24 cellular contexts compared by ENCODE assay signal in genomic region chrX:46681849-46682248, GRCh38.
"Had no signal": no experiment of that assay in that cellular context is flagged by ENCODE, and none has a peak within 500 bp of the region (broad histone marks: within the 10 kb centered on the region; RNA-seq: fewer than 3 reads in every experiment).

No MANE protein-coding gene starts in this region.

- H3K27ac ChIP-seq: ascending aorta, brain microvascular endothelial cell, gastrocnemius medialis, left ventricle myocardium inferior, pancreas, psoas muscle, spleen, testis, transverse colon, VCaP had no signal

- ATAC-seq: activated naive CD4-positive, alpha-beta T cell treated with anti-CD3 and anti-CD28 coated beads, Interleukin-2, amount 50 U/mL, for 72 hours; activated T-cell treated with anti-CD3 and anti-CD28 coated beads, Interleukin-2, amount 50 U/mL, for 72 hours; gastrocnemius medialis; pancreas; psoas muscle; stimulated activated naive CD8-positive, alpha-beta T cell treated with anti-CD3 and anti-CD28 coated beads, Interleukin-15, Interleukin-2, amounts not matched to agents 100 U/mL and 50 U/mL, for 24 hours; T-cell had no signal

- H3K4me3 ChIP-seq: ascending aorta, gastrocnemius medialis, left ventricle myocardium inferior, lung, pancreas, psoas muscle, spleen, testis, transverse colon had no signal

- H3K4me1 ChIP-seq: ascending aorta, gastrocnemius medialis, left ventricle myocardium inferior, pancreas, psoas muscle, spleen, testis, transverse colon had no signal

- FAIRE-seq: pancreas, TTC549 had no signal

- H3K36me3 ChIP-seq: ascending aorta, brain microvascular endothelial cell, gastrocnemius medialis, left ventricle myocardium inferior, pancreas, spleen, transverse colon had no signal

- H3K36me3 Mint-ChIP-seq: naive B cell, T-cell had no signal

- H3K27me3 ChIP-seq: ascending aorta, brain microvascular endothelial cell, gastrocnemius medialis, pancreas, testis, transverse colon had no signal

- H3K27ac Mint-ChIP-seq: activated naive CD4-positive, alpha-beta T cell treated with anti-CD3 and anti-CD28 coated beads, Interleukin-2, amount 50 U/mL, for 72 hours; activated T-cell treated with anti-CD3 and anti-CD28 coated beads, Interleukin-2, amount 50 U/mL, for 72 hours; T-cell had no signal

- H3K9me3 ChIP-seq: ascending aorta, gastrocnemius medialis, left ventricle myocardium inferior, pancreas, psoas muscle, spleen, testis, transverse colon had no signal

- H3K4me3 Mint-ChIP-seq: activated T-cell treated with anti-CD3 and anti-CD28 coated beads, Interleukin-2, amount 50 U/mL, for 72 hours; naive B cell; T-cell had no signal

- H3K27me3 Mint-ChIP-seq: naive B cell had no signal

- DNase-seq: activated CD4-positive, alpha-beta T cell treated with anti-CD3 and anti-CD28 coated beads for 4 hours; activated CD4-positive, alpha-beta T cell treated with anti-CD3 and anti-CD28 coated beads, Interleukin-2, amount 50 U/mL, for 4 hours; activated naive CD4-positive, alpha-beta T cell; activated T-cell treated with anti-CD3 and anti-CD28 coated beads for 4 hours; activated T-cell treated with anti-CD3 and anti-CD28 coated beads, Interleukin-2, amount 50 U/mL, for 72 hours; brain microvascular endothelial cell; cortex of kidney; gastrocnemius medialis; glutamatergic neuron; islet precursor cell; left ventricle myocardium inferior; naive B cell; pancreas; psoas muscle; spleen; stimulated activated naive CD8-positive, alpha-beta T cell treated with anti-CD3 and anti-CD28 coated beads, Interleukin-15, Interleukin-2, amounts not matched to agents 100 U/mL and 50 U/mL, for 24 hours; T-cell; testis; transverse colon had no signal

- H3K9me3 Mint-ChIP-seq: activated naive CD4-positive, alpha-beta T cell treated with anti-CD3 and anti-CD28 coated beads, Interleukin-2, amount 50 U/mL, for 72 hours; activated T-cell treated with anti-CD3 and anti-CD28 coated beads, Interleukin-2, amount 50 U/mL, for 72 hours; T-cell had no signal
